In genomic region chr11:13984616-13985474, GRCh38 we compare ENCODE assay signal across 16 cellular contexts. TPM values are rescaled to one million over a fixed set of nuclear protein-coding genes. Genes with fewer than 3 reads are reported as not detected.
DNase-seq lines count a peak whose midpoint lies in the region; ATAC-seq lines count a peak whose summit lies in the region.
"Had no signal": no experiment of that assay in that cellular context is flagged by ENCODE, and none has a peak within 500 bp of the region (broad histone marks: within the 10 kb centered on the region; RNA-seq: fewer than 3 reads in every experiment).

No MANE protein-coding gene starts in this region.

- 45 to 50% methylated on average over 4 of the region's 4 CpGs for WGBS in aorta, 2 donors

- intact Hi-C loops in Right ventricle myocardium inferior (cut with DNase I) (loop anchor here (5.0 kb wide), 1 partner anchor 42 kb away; no protein-coding TSS in a partner anchor), cardiac septum (cut with DNase I) (no loop called here), aorta (cut with DNase I) (no loop called here)

- peak overlapping the region; percentile 5 to 95 for H3K27ac ChIP-seq in aorta (ENCODE audit: low read depth in 1 of 2, low read length in 2 of 2)
- H3K27ac ChIP-seq: WERI-Rb-1 had no signal

- no peaks in the 10 kb centered on the region for H3K9me3 ChIP-seq in aorta (ENCODE audit: control insufficient read depth, low read length)
- H3K9me3 ChIP-seq: adrenal gland had no signal

- no peak overlapping the region for H3K4me3 ChIP-seq in aorta (ENCODE audit: low read length in 2 of 2)
- H3K4me3 ChIP-seq: adrenal gland, skin epidermis had no signal

- H3K4me1 ChIP-seq in aorta (ENCODE audit: control insufficient read depth in 1 of 2, insufficient read depth in 2 of 2, low read length in 2 of 2) = peaks cover 0 to 8% of the 10 kb centered on the region in 2 donors
- H3K4me1 ChIP-seq: adrenal gland had no signal

- ATAC-seq in Right ventricle myocardium inferior (peak; percentile 31), aorta (ENCODE audit: low FRiP score) (no peak), HG03354 (IDR thresholded peaks at IDR 0.05; ENCODE audit: poor library complexity, severe bottlenecking, unreplicated experiment) (no peak), HG03432 (IDR thresholded peaks at IDR 0.05; ENCODE audit: unreplicated experiment) (no peak)
- ATAC-seq: effector memory CD8-positive, alpha-beta T cell; naive thymus-derived CD4-positive, alpha-beta T cell had no signal

- DNase-seq in Right ventricle myocardium inferior (ENCODE audit: missing footprints) = no peak
- no peak for DNase-seq in cardiac septum (ENCODE audit: low spot score)
- peak; percentile 49 for DNase-seq in astrocyte of the hippocampus (ENCODE audit: low read depth, low spot score)
- DNase-seq in islet precursor cell = peak; percentile 68
- no peak for DNase-seq in aorta
- no peak for DNase-seq in mucosa of gallbladder (ENCODE audit: low spot score)
- DNase-seq: activated CD8-positive, alpha-beta memory T cell treated with anti-CD3 and anti-CD28 coated beads, Interleukin-2, amount 50 U/mL, for 48 hours; adrenal gland; DMS79 treated with DMSO at 0.1 percent for 48 hours; effector memory CD8-positive, alpha-beta T cell; naive thymus-derived CD4-positive, alpha-beta T cell; NCI-H2227 treated with DMSO at 0.1 percent for 48 hours; WERI-Rb-1 had no signal

- no peaks in the 10 kb centered on the region for H3K27me3 ChIP-seq in aorta (ENCODE audit: control insufficient read depth in 1 of 2, insufficient read depth in 2 of 2, low read length in 1 of 2)
- H3K27me3 ChIP-seq: adrenal gland had no signal

- no peaks in the 10 kb centered on the region for H3K36me3 ChIP-seq in aorta (ENCODE audit: control insufficient read depth in 1 of 2, insufficient read depth in 2 of 2, low read length in 1 of 2)
- H3K36me3 ChIP-seq: adrenal gland, WERI-Rb-1 had no signal

RNA-seq across cellular contexts. Expression of gene SPON1, which starts 22.3 kb away (rescaled TPM):
- total RNA-seq in Right ventricle myocardium inferior (5.0 TPM), cardiac septum (6.2 TPM), aorta (10 to 100 TPM; 36.9 to 79.2 TPM), mucosa of gallbladder (195 TPM)
- polyA plus RNA-seq in aorta = 10 to 100 TPM in 1 of 2 donors, 1 to 10 TPM in 1; 7.0 to 12.9 TPM

Comparison
In these comparisons a context has a peak if more than half of its experiments do, and no peak if none do; other contexts are left out.
1. DNase-seq: peak in astrocyte of the hippocampus (single experiment) and islet precursor cell (single experiment); none in Right ventricle myocardium inferior (single experiment), cardiac septum (single experiment), aorta (0 of 2) and mucosa of gallbladder (single experiment).